9 cellular contexts compared by ENCODE assay signal in genomic region chr2:85785027-85785822, GRCh38. TPM values are rescaled to one million over a fixed set of nuclear protein-coding genes. Genes with fewer than 3 reads are reported as not detected.
DNase-seq lines count a peak whose midpoint lies in the region; ATAC-seq and TF ChIP-seq lines count a peak whose summit lies in the region.
"Had no signal": no experiment of that assay in that cellular context is flagged by ENCODE, and none has a peak within 500 bp of the region (broad histone marks: within the 10 kb centered on the region; RNA-seq: fewer than 3 reads in every experiment).

No MANE protein-coding gene starts in this region.

- H3K4ac ChIP-seq in IMR-90 (ENCODE audit: low read depth, low read length), result peak overlapping the region; percentile 40; the same call in 1 of the 2 replicates

- intact Hi-C loops in IMR-90 (cut with micrococcal nuclease), result no loop called here
- intact Hi-C loops in naive thymus-derived CD4-positive, alpha-beta T cell (cut with micrococcal nuclease), result no loop called here

- H2BK20ac ChIP-seq in IMR-90 (ENCODE audit: low read depth, low read length), result peak overlapping the region; percentile 14; the same call in 1 of the 2 replicates

- peaks cover 0 to 14% of the 10 kb centered on the region in 2 experiments; a peak in 3 of 4 replicates for H3K79me1 ChIP-seq in IMR-90 (ENCODE audit: low read depth in 1 of 2, low read length in 2 of 2)

- H3K36me3 Mint-ChIP-seq in naive thymus-derived CD4-positive, alpha-beta T cell, result no peaks in the 10 kb centered on the region
- H3K36me3 Mint-ChIP-seq in T-helper 2 cell treated with Interferon-gamma antibody and Interleukin-4, amounts not matched to agents 5 μg/mL and 100 μg/mL, for 36 hours (ENCODE audit: low read depth), result no peaks in the 10 kb centered on the region

- H3K27me3 ChIP-seq in IMR-90 (ENCODE audit: control insufficient read depth, insufficient read depth, low read length) (no peaks in the 10 kb centered on the region), MM.1S (replicated peaks; ENCODE audit: insufficient read depth, low read length) (no peaks in the 10 kb centered on the region)
- H3K27me3 ChIP-seq in naive thymus-derived CD4-positive, alpha-beta T cell (ENCODE audit: control insufficient read depth in 2 of 2, insufficient read depth in 2 of 2, low read length in 2 of 2), result no peaks in the 10 kb centered on the region

- H3K9ac ChIP-seq in IMR-90 (ENCODE audit: low read depth, low read length) (no peak overlapping the region), MM.1S (ENCODE audit: low read length) (no peak overlapping the region)

- no peak overlapping the region for H3K18ac ChIP-seq in IMR-90 (ENCODE audit: low read depth, low read length)

- peak overlapping the region in 1 of 2 experiments; percentile 48; a peak in 1 of 4 replicates for H4K8ac ChIP-seq in IMR-90 (ENCODE audit: low read depth in 2 of 2, low read length in 2 of 2)

- H3F3A ChIP-seq in MM.1S (ENCODE audit: insufficient read depth, low read length), result no peaks in the 10 kb centered on the region

- H3K4me3 Mint-ChIP-seq in naive thymus-derived CD4-positive, alpha-beta T cell, result no peak overlapping the region
- H3K4me3 Mint-ChIP-seq in T-helper 2 cell treated with Interferon-gamma antibody and Interleukin-4, amounts not matched to agents 5 μg/mL and 100 μg/mL, for 36 hours, result no peak overlapping the region

- CTCF ChIA-PET in IMR-90 (lab: Yijun Ruan, JAX), result no interaction called here
- CTCF ChIA-PET in naive thymus-derived CD4-positive, alpha-beta T cell (lab: Charles Lee), result interaction anchor here (2.1 kb wide), 1 partner anchor 56 kb away, joined by 5 read pairs; no protein-coding TSS in a partner anchor

- no peaks in the 10 kb centered on the region for H3K79me2 ChIP-seq in MM.1S (ENCODE audit: low read length)

- H2BK5ac ChIP-seq in IMR-90 (ENCODE audit: low read depth, low read length, poor library complexity, severe bottlenecking), result no peak overlapping the region

- no peaks in the 10 kb centered on the region; the same call in 1 of the 2 replicates for H4K20me1 ChIP-seq in IMR-90 (ENCODE audit: insufficient read depth, low read length)
- no peaks in the 10 kb centered on the region for H4K20me1 ChIP-seq in MM.1S (ENCODE audit: insufficient read depth, low read length)

- no peak overlapping the region for H2BK15ac ChIP-seq in IMR-90 (ENCODE audit: low read depth, low read length)

- TF ChIP-seq CTCF in IMR-90 (conservative IDR thresholded peaks at IDR 0.05; ENCODE audit: low read depth, low read length) (no peak), choroid plexus epithelial cell (conservative IDR thresholded peaks at IDR 0.05; ENCODE audit: low read depth, low read length) (no peak), MM.1S (IDR thresholded peaks at IDR 0.05; ENCODE audit: low read length) (no peak)

- in situ Hi-C loops in IMR-90 (cut with MboI; ENCODE audit: low sequenced_read_pairs), result no loop called here

- POLR2A ChIA-PET in IMR-90 (lab: Charles Lee; ENCODE audit: unreplicated experiment), result no interaction called here
- POLR2A ChIA-PET in naive thymus-derived CD4-positive, alpha-beta T cell (lab: Charles Lee), result no interaction called here

- H2AK5ac ChIP-seq in IMR-90 (ENCODE audit: low read depth, low read length), result 0 out of 2 replicates have a peak overlapping the region, but pooled peaks have one; percentile 70

- no peaks in the 10 kb centered on the region for H3K9me2 ChIP-seq in MM.1S (replicated peaks; ENCODE audit: insufficient read depth, low read length)

- dilution Hi-C loops in IMR-90 (cut with HindIII; ENCODE audit: low sequenced_read_pairs, unreplicated experiment), result no loop called here

- H3K4me1 ChIP-seq in IMR-90 (ENCODE audit: control insufficient read depth, insufficient read depth, low read length) (peaks cover 9% of the 10 kb centered on the region; the same call in 1 of the 2 replicates), MM.1S (ENCODE audit: low read length) (no peaks in the 10 kb centered on the region)
- H3K4me1 ChIP-seq in naive thymus-derived CD4-positive, alpha-beta T cell (ENCODE audit: control insufficient read depth in 2 of 2, insufficient read depth in 2 of 2, low read length in 2 of 2), result no peaks in the 10 kb centered on the region

- no peak overlapping the region for H2BK120ac ChIP-seq in IMR-90 (ENCODE audit: low read depth, low read length)

- no peak overlapping the region for H3K56ac ChIP-seq in IMR-90 (ENCODE audit: extremely low read depth, insufficient read depth, low read length)

- H3K9me3 Mint-ChIP-seq in naive thymus-derived CD4-positive, alpha-beta T cell, result no peaks in the 10 kb centered on the region
- no peaks in the 10 kb centered on the region for H3K9me3 Mint-ChIP-seq in T-helper 2 cell treated with Interferon-gamma antibody and Interleukin-4, amounts not matched to agents 5 μg/mL and 100 μg/mL, for 36 hours

- H2AK9ac ChIP-seq in IMR-90 (replicated peaks; ENCODE audit: low read depth, low read length, poor library complexity), result no peak overlapping the region

- H4K5ac ChIP-seq in IMR-90 (ENCODE audit: low read depth, low read length), result no peak overlapping the region

- H2AFZ ChIP-seq in IMR-90 (replicated peaks; ENCODE audit: low read length, poor library complexity) (peak overlapping the region; percentile 67), MM.1S (ENCODE audit: low read length) (no peak overlapping the region)

- H3K27me3 Mint-ChIP-seq in naive thymus-derived CD4-positive, alpha-beta T cell, result peaks cover 0 to 21% (median 5%) of the 10 kb centered on the region in 5 donors
- peaks cover 5% of the 10 kb centered on the region for H3K27me3 Mint-ChIP-seq in T-helper 2 cell treated with Interferon-gamma antibody and Interleukin-4, amounts not matched to agents 5 μg/mL and 100 μg/mL, for 36 hours (ENCODE audit: low read depth)

- H4K91ac ChIP-seq in IMR-90 (ENCODE audit: insufficient read depth, low read depth, low read length), result no peak overlapping the region

- H3K4me3 ChIP-seq in IMR-90 (ENCODE audit: insufficient read depth, low read depth, low read length) (no peak overlapping the region), choroid plexus epithelial cell (ENCODE audit: low read depth, low read length) (no peak overlapping the region), MM.1S (ENCODE audit: low read length) (no peak overlapping the region)
- no peak overlapping the region for H3K4me3 ChIP-seq in naive thymus-derived CD4-positive, alpha-beta T cell (ENCODE audit: low read length)

- DNase-seq in AG08395 (ENCODE audit: low spot score), result peak; percentile 93
- peak; percentile 23 for DNase-seq in IMR-90
- peak; percentile 57 for DNase-seq in choroid plexus epithelial cell (ENCODE audit: low read depth)
- no peak for DNase-seq in naive thymus-derived CD4-positive, alpha-beta T cell
- no peak for DNase-seq in COR-L47 (lab: John Stamatoyannopoulos, UW)
- no peak for DNase-seq in T-helper 2 cell treated with Interferon-gamma antibody and Interleukin-4, amounts not matched to agents 5 μg/mL and 100 μg/mL, for 36 hours (ENCODE audit: low spot score)
- no peak for DNase-seq in stimulated activated CD4-positive, alpha-beta T cell treated with anti-CD3 and anti-CD28 coated beads, Interleukin-4, amount 100 ng/mL, for 1 hour
- no peak for DNase-seq in MM.1S
- DNase-seq: stimulated activated CD4-positive, alpha-beta T cell treated with anti-CD3 and anti-CD28 coated beads, Interleukin-2, amount 100 ng/mL, for 48 hours had no signal

- 87% methylated on average over 7 of the region's 25 CpGs; no CpG with 5 or more reads in 1 of the 2 experiments for WGBS in IMR-90 (ENCODE audit: extremely low coverage in 2 of 2, insufficient read length in 1 of 2), 2 experiments

- TF ChIP-seq RAD21 in IMR-90 (IDR thresholded peaks at IDR 0.05; ENCODE audit: low read length), result no peak

- H3K4me2 ChIP-seq in IMR-90 (ENCODE audit: low read depth, low read length), result no peak overlapping the region
- no peak overlapping the region for H3K4me2 ChIP-seq in MM.1S (ENCODE audit: low read depth, low read length)

- ATAC-seq in IMR-90 (ENCODE audit: low read depth), result peak; percentile 52
- peak; percentile 64 for ATAC-seq in naive thymus-derived CD4-positive, alpha-beta T cell

- no TSS peak for BruUV-seq in IMR-90 (replicated peaks; lab: Mats Ljungman, UMichigan)

- no peaks in the 10 kb centered on the region for H3K9me3 ChIP-seq in IMR-90 (ENCODE audit: control insufficient read depth, insufficient read depth, low read length)
- H3K9me3 ChIP-seq in naive thymus-derived CD4-positive, alpha-beta T cell (ENCODE audit: control insufficient read depth in 2 of 3, low read length in 3 of 3), result no peaks in the 10 kb centered on the region
- H3K9me3 ChIP-seq in MM.1S (replicated peaks; ENCODE audit: insufficient read depth, low read length), result no peaks in the 10 kb centered on the region

- H3K23ac ChIP-seq in IMR-90 (ENCODE audit: low read depth, low read length), result no peak overlapping the region; the same call in none of the 2 replicates

- TF ChIP-seq POLR2A in IMR-90 (IDR thresholded peaks at IDR 0.05; ENCODE audit: low read depth, low read length), result no peak

- peak overlapping the region; percentile 64; the same call in 1 of the 2 replicates for H3K14ac ChIP-seq in IMR-90 (replicated peaks; ENCODE audit: low read depth, low read length)

- H3K27ac ChIP-seq in IMR-90 (ENCODE audit: insufficient read depth, low read length) (no peak overlapping the region), MM.1S (ENCODE audit: low read length) (no peak overlapping the region)
- no peak overlapping the region for H3K27ac ChIP-seq in naive thymus-derived CD4-positive, alpha-beta T cell (ENCODE audit: low read depth, low read length)

- peaks cover 0 to 8% (median 2%) of the 10 kb centered on the region in 7 donors for H3K4me1 Mint-ChIP-seq in naive thymus-derived CD4-positive, alpha-beta T cell
- peaks cover 1% of the 10 kb centered on the region for H3K4me1 Mint-ChIP-seq in T-helper 2 cell treated with Interferon-gamma antibody and Interleukin-4, amounts not matched to agents 5 μg/mL and 100 μg/mL, for 36 hours (ENCODE audit: low read depth)

- H3K36me3 ChIP-seq in IMR-90 (ENCODE audit: control insufficient read depth, insufficient read depth, low read length) (peaks cover 32% of the 10 kb centered on the region), MM.1S (replicated peaks; ENCODE audit: insufficient read depth, low read length) (no peaks in the 10 kb centered on the region)
- H3K36me3 ChIP-seq in naive thymus-derived CD4-positive, alpha-beta T cell (ENCODE audit: control insufficient read depth in 2 of 3, insufficient read depth in 3 of 3, low read length in 3 of 3), result no peaks in the 10 kb centered on the region

- no peak overlapping the region for H3K27ac Mint-ChIP-seq in naive thymus-derived CD4-positive, alpha-beta T cell
- no peak overlapping the region for H3K27ac Mint-ChIP-seq in T-helper 2 cell treated with Interferon-gamma antibody and Interleukin-4, amounts not matched to agents 5 μg/mL and 100 μg/mL, for 36 hours

- H3K9me1 ChIP-seq in IMR-90 (ENCODE audit: insufficient read depth, low read length), result peaks cover 18% of the 10 kb centered on the region

TF ChIP-seq in IMR-90, 13 proteins besides CTCF, POLR2A, EP300 and RAD21 (continues in another document):
- no peak for TF ChIP-seq SMC3 (IDR thresholded peaks at IDR 0.05; ENCODE audit: low read depth, low read length)

RNA-seq across cellular contexts. Expression of gene ATOH8, which starts 31.4 kb away (rescaled TPM):
- total RNA-seq in IMR-90 (2012; rRNA removed), result 7.8 and 7.9 TPM in 2 replicates
- 9.0 and 11.2 TPM in 2 replicates for polyA plus RNA-seq in IMR-90 (2012; rRNA removed)
- polyA plus RNA-seq in IMR-90 (2012; cell fraction: cytosol; rRNA removed), result 6.2 and 7.6 TPM in 2 replicates
- polyA plus RNA-seq in IMR-90 (2012; cell fraction: nucleus; rRNA removed; ENCODE audit: low replicate concordance), result 5.0 and 13.0 TPM in 2 replicates
- total RNA-seq in naive thymus-derived CD4-positive, alpha-beta T cell, result under 1 TPM in 2 of 5 experiments, not detected in 3; 0.42 to 0.73 TPM
- polyA plus RNA-seq in naive thymus-derived CD4-positive, alpha-beta T cell, result not detected

Comparison
In these comparisons a context has a peak if more than half of its experiments do, and no peak if none do; other contexts are left out.
1. DNase-seq: peak in AG08395 (single experiment), IMR-90 (single experiment) and choroid plexus epithelial cell (single experiment); none in naive thymus-derived CD4-positive, alpha-beta T cell (0 of 9), COR-L47 (single experiment), T-helper 2 cell treated with Interferon-gamma antibody and Interleukin-4, amounts not matched to agents 5 μg/mL and 100 μg/mL, for 36 hours (single experiment), stimulated activated CD4-positive, alpha-beta T cell treated with anti-CD3 and anti-CD28 coated beads, Interleukin-4, amount 100 ng/mL, for 1 hour (single experiment) and MM.1S (single experiment).